Comparison of ENCODE assay signal across 9 cellular contexts in the genomic region with DNA sequence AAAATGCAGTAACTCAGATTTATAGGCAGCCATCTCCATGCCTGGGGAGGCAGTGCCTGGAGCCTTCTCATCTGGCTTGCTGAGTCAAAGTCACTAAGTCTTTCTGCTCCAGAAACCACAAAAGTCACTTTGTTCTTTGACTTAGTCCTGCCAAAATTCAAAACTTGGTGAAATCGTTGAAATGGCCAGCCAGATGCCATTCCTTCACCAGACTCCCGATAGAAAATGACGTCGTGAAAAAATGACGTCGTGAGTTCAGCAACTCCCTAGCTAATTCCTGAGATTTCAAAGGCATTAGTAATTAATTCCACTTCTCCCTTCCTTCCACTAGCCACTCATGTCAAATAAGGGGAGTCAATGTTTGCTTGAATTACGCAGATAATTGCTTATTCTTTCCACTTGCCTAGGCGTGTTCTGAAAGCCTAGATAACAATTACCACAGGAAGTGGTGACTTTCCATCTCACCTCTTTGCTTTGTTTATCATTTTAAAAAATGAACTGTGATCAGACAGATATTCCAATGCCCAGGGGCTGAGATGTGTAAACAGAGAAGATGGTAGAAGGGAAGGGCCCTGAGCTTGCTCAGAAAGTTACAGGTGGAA. TPM values are rescaled to one million over a fixed set of nuclear protein-coding genes. Genes with fewer than 3 reads are reported as not detected.
DNase-seq lines count a peak whose midpoint lies in the region; TF ChIP-seq lines count a peak whose summit lies in the region.
"Had no signal": no experiment of that assay in that cellular context is flagged by ENCODE, and none has a peak within 500 bp of the region (broad histone marks: within the 10 kb centered on the region; RNA-seq: fewer than 3 reads in every experiment).

No MANE protein-coding gene starts in this region.

- WGBS in mesendoderm (ENCODE audit: extremely low coverage, insufficient coverage, low lambda C conversion rate) = no CpG with 5 or more reads among the region's 8 CpGs

- H3K79me1 ChIP-seq in mesendoderm (ENCODE audit: low read length) = no peaks in the 10 kb centered on the region

- no peak overlapping the region for H3K56ac ChIP-seq in mesendoderm (ENCODE audit: low read length)

- no peaks in the 10 kb centered on the region for H3K9me3 Mint-ChIP-seq in Calu3 (ENCODE audit: low read depth, unreplicated experiment)

- peaks cover 94% of the 10 kb centered on the region for H3K4me1 Mint-ChIP-seq in Calu3 (ENCODE audit: low read depth, unreplicated experiment)

- H3K4ac ChIP-seq in mesendoderm (ENCODE audit: low read depth, low read length) = no peak overlapping the region

- H3K27ac Mint-ChIP-seq in Calu3 (ENCODE audit: unreplicated experiment) = peak overlapping the region; percentile 96

- H3K4me3 ChIP-seq in mesendoderm (ENCODE audit: low read length) = no peak overlapping the region

- no peak overlapping the region for H2BK5ac ChIP-seq in mesendoderm (ENCODE audit: low read length)

- no peak overlapping the region for H3K27ac ChIP-seq in mesendoderm (ENCODE audit: low read depth, low read length)
- H3K27ac ChIP-seq: HL-60 had no signal

- H4K5ac ChIP-seq in mesendoderm (ENCODE audit: low read length) = no peak overlapping the region

- no peak for TF ChIP-seq CTCF in Calu3 (IDR thresholded peaks at IDR 0.05; ENCODE audit: unreplicated experiment)

- no peaks in the 10 kb centered on the region for H3K79me2 ChIP-seq in mesendoderm (ENCODE audit: control insufficient read depth, insufficient read depth, low read length)

- H2AK5ac ChIP-seq in mesendoderm (ENCODE audit: low read length) = no peak overlapping the region

- H4K8ac ChIP-seq in mesendoderm (ENCODE audit: low read depth, low read length) = no peak overlapping the region

- BruUV-seq in Calu3 (replicated peaks; lab: Mats Ljungman, UMichigan) = no TSS peak

- no peak overlapping the region for H3K23ac ChIP-seq in mesendoderm (ENCODE audit: low read length)

- peaks cover 15% of the 10 kb centered on the region for H3K36me3 Mint-ChIP-seq in Calu3 (ENCODE audit: insufficient read depth, unreplicated experiment)

- H3K4me2 ChIP-seq in mesendoderm (ENCODE audit: low read length) = no peak overlapping the region

- peaks cover 5% of the 10 kb centered on the region for H3K4me1 ChIP-seq in mesendoderm (ENCODE audit: control insufficient read depth, low read depth, low read length)

- H2BK120ac ChIP-seq in mesendoderm (ENCODE audit: low read depth, low read length) = no peak overlapping the region

- H3K36me3 ChIP-seq in mesendoderm (ENCODE audit: control insufficient read depth, insufficient read depth, low read length) = no peaks in the 10 kb centered on the region

- intact Hi-C loops in Calu3 (cut with micrococcal nuclease; ENCODE audit: unreplicated experiment) = loop anchor here (2.0 to 5.0 kb wide), 2 partner anchors 121 to 208 kb away; no protein-coding TSS in a partner anchor

- H3K4me3 Mint-ChIP-seq in Calu3 (ENCODE audit: low read depth, unreplicated experiment) = peak overlapping the region; percentile 26

- no peaks in the 10 kb centered on the region for H3K27me3 ChIP-seq in mesendoderm (ENCODE audit: insufficient read depth, low read length, poor library complexity)

- no peak overlapping the region for H3K9ac ChIP-seq in mesendoderm (ENCODE audit: low read length)

- H2BK15ac ChIP-seq in mesendoderm (replicated peaks; ENCODE audit: low read depth) = no peak overlapping the region

- CTCF ChIA-PET in Calu3 (lab: Charles Lee) = interaction anchor here (1.1 to 1.9 kb wide), 4 partner anchors 42 to 203 kb away, joined by 3 to 14 read pairs (median 4); a partner anchor contains a TSS

- DNase-seq in Calu3 (peak; percentile 68), NCI-H2081 treated with DMSO at 0.1 percent for 48 hours (lab: John Stamatoyannopoulos, UW) (peak; percentile 57), mesendoderm (peak; percentile 65), medulla oblongata (ENCODE audit: extremely low spot score) (no peak), GDM1 (lab: John Stamatoyannopoulos, UW) (no peak), 8988T (no peak), RPMI8226 (no peak)
- peak; percentile 64 for DNase-seq in activated effector memory CD4-positive, alpha-beta T cell treated with anti-CD3 and anti-CD28 coated beads, Interleukin-2, amount 50 U/mL, for 16 hours

- H3K27me3 Mint-ChIP-seq in Calu3 (ENCODE audit: unreplicated experiment) = no peaks in the 10 kb centered on the region

- no peak overlapping the region for H3K18ac ChIP-seq in mesendoderm (ENCODE audit: low read length)

RNA-seq across cellular contexts. Expression of a gene that starts 48.5 kb away (rescaled TPM):
- total RNA-seq in Calu3 (2022) = 124 and 136 TPM in 2 replicates
- 4.9 TPM for polyA plus RNA-seq in mesendoderm (2013, experiment 1 of 2)
- polyA plus RNA-seq in mesendoderm (2013, experiment 2 of 2) = 5.7 TPM

Comparison
In these comparisons a context has a peak if more than half of its experiments do, and no peak if none do; other contexts are left out.
1. DNase-seq: peak in Calu3 (single experiment), NCI-H2081 treated with DMSO at 0.1 percent for 48 hours (single experiment), activated effector memory CD4-positive, alpha-beta T cell treated with anti-CD3 and anti-CD28 coated beads, Interleukin-2, amount 50 U/mL, for 16 hours (single experiment) and mesendoderm (single experiment); none in medulla oblongata (single experiment), GDM1 (single experiment), 8988T (single experiment) and RPMI8226 (single experiment).